In the genomic region with DNA sequence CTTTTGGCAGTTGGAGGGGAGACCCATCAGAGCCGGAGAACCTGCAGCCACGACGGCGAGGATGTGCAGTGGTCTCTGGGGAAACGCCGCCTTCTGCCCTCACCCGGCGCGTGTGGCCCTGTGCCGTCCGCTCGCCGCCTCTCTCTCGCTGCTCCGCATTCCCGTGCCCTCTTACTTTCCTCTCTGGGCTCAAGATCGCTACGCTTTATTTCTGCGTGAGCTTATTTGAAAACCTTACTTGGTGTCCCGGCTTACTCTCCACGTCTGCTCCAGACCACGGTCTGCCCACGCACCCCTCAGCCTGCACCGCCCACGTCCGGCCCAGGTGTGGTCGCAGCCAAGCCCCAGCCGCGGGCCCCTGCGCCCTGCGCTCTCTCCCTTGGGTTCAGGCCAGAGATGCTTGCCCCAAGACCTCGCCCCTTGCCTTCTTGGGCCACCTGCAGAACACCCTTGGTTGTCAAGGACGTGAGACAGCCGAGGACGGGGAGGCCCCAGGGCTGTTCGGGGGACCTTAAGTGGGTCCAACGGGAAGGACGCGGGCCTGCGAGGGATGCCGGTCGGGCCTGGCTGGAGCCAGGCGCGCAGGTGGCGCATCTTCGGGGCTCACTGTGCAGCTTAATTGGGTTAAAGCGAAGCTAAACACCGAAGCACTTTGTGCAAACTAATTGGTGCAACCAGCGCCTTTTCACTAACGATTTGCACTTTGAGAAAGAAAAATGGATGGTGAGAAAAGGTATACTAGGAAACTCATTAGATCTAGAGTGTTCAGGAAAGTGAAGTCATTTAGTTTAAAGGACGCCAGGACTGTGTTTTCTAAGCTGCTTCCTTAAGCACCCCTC, we compare ENCODE assay signal across 1 cellular context.
TF ChIP-seq lines count a peak whose summit lies in the region.

No MANE protein-coding gene starts in this region.

TF ChIP-seq in HepG2, 621 proteins besides CTCF, POLR2A, EP300 and RAD21 (continued from another document):
- TF ChIP-seq ZNF574 (CRISPR knock-in tag; IDR thresholded peaks at IDR 0.05) (no peak), TSC22D2 (CRISPR knock-in tag; IDR thresholded peaks at IDR 0.05; ENCODE audit: borderline replicate concordance) (no peak), KLF12 (CRISPR knock-in tag; IDR thresholded peaks at IDR 0.05; ENCODE audit: borderline replicate concordance) (no peak), TGIF2 (CRISPR knock-in tag; IDR thresholded peaks at IDR 0.05) (no peak), ZBTB49 (CRISPR knock-in tag; IDR thresholded peaks at IDR 0.05; ENCODE audit: borderline replicate concordance) (no peak)
